ENCODE assay signal across 8 cellular contexts in genomic region chr7:32496052-32496813, GRCh38. TPM values are rescaled to one million over a fixed set of nuclear protein-coding genes. Genes with fewer than 3 reads are reported as not detected.
A peak's percentile ranks its signal among the peaks of the same experiment; 100 is the strongest.
DNase-seq lines count a peak whose midpoint lies in the region; ATAC-seq and TF ChIP-seq lines count a peak whose summit lies in the region.

No MANE protein-coding gene starts in this region.

- DNase-seq in activated CD4-positive, alpha-beta T cell treated with anti-CD3 and anti-CD28 coated beads for 36 hours = no peak
- no peak for DNase-seq in activated CD4-positive, alpha-beta T cell treated with anti-CD3 and anti-CD28 coated beads for 4 hours
- DNase-seq in NCI-H2171 treated with DMSO at 0.1 percent for 48 hours (lab: John Stamatoyannopoulos, UW) (peak; percentile 76), dermis blood vessel endothelial cell (peak; percentile 29), natural killer cell (no peak), hippocampal formation (lab: John Stamatoyannopoulos, UW) (no peak), NK-92 (lab: John Stamatoyannopoulos, UW; ENCODE audit: unreplicated experiment) (no peak)

- no peaks in the 10 kb centered on the region for H3K27me3 Mint-ChIP-seq in activated CD4-positive, alpha-beta T cell treated with anti-CD3 and anti-CD28 coated beads for 36 hours
- H3K27me3 Mint-ChIP-seq in natural killer cell (ENCODE audit: low read depth in 2 of 2) = no peaks in the 10 kb centered on the region

- H3K27ac Mint-ChIP-seq in activated CD4-positive, alpha-beta T cell treated with anti-CD3 and anti-CD28 coated beads for 36 hours = peak overlapping the region; percentile 96
- peak overlapping the region; percentile 86 to 95 for H3K27ac Mint-ChIP-seq in natural killer cell

- no peak for TF ChIP-seq CTCF in natural killer cell (IDR thresholded peaks at IDR 0.05)

- H3K36me3 Mint-ChIP-seq in activated CD4-positive, alpha-beta T cell treated with anti-CD3 and anti-CD28 coated beads for 36 hours (ENCODE audit: low read depth) = peaks cover 27% of the 10 kb centered on the region
- H3K36me3 Mint-ChIP-seq in natural killer cell = no peaks in the 10 kb centered on the region

- H3K4me1 Mint-ChIP-seq in activated CD4-positive, alpha-beta T cell treated with anti-CD3 and anti-CD28 coated beads for 36 hours = peaks cover 38% of the 10 kb centered on the region
- H3K4me1 Mint-ChIP-seq in natural killer cell = peaks cover 36 to 44% of the 10 kb centered on the region in 2 donors

- ATAC-seq in activated CD4-positive, alpha-beta T cell treated with anti-CD3 and anti-CD28 coated beads for 36 hours = no peak
- ATAC-seq in natural killer cell (no peak), GM19023 (IDR thresholded peaks at IDR 0.05; ENCODE audit: unreplicated experiment) (no peak)

- POLR2A ChIA-PET in activated CD4-positive, alpha-beta T cell treated with anti-CD3 and anti-CD28 coated beads for 36 hours (lab: Charles Lee) = interaction anchor here (0.6 kb wide), 1 partner anchor 563 kb away, joined by 10 read pairs; no protein-coding TSS in a partner anchor

- CTCF ChIA-PET in activated CD4-positive, alpha-beta T cell treated with anti-CD3 and anti-CD28 coated beads for 36 hours (lab: Charles Lee) = interaction anchor here (0.6 to 1.9 kb wide), 2 partner anchors 20 to 266 kb away, joined by 3 to 7 read pairs; no protein-coding TSS in a partner anchor

- no peaks in the 10 kb centered on the region for H3K9me3 Mint-ChIP-seq in activated CD4-positive, alpha-beta T cell treated with anti-CD3 and anti-CD28 coated beads for 36 hours (ENCODE audit: low read depth)
- no peaks in the 10 kb centered on the region for H3K9me3 Mint-ChIP-seq in natural killer cell

- H3K4me3 Mint-ChIP-seq in activated CD4-positive, alpha-beta T cell treated with anti-CD3 and anti-CD28 coated beads for 36 hours = peak overlapping the region; percentile 87
- peak overlapping the region; percentile 99 for H3K4me3 Mint-ChIP-seq in natural killer cell

- intact Hi-C loops in activated CD4-positive, alpha-beta T cell treated with anti-CD3 and anti-CD28 coated beads for 36 hours (cut with DNase I, micrococcal nuclease) = loop anchor here (5.0 to 10.0 kb wide), 5 partner anchors 66 to 1901 kb away; partner anchors contain the start of genes GARS1 (in 2 of the 2), KBTBD2 (in 1 of the 2) and MINDY4 (in 1 of the 2)
- intact Hi-C loops in natural killer cell (cut with micrococcal nuclease) = loop anchor here (5.0 kb wide), 1 partner anchor 396 kb away; the partner anchor contains the start of gene KBTBD2

RNA-seq across cellular contexts. Expression of gene AVL9, which starts 0.9 kb away (rescaled TPM):
- 10 to 100 TPM; 37.4 to 56.6 TPM for total RNA-seq in activated CD4-positive, alpha-beta T cell treated with anti-CD3 and anti-CD28 coated beads for 36 hours
- total RNA-seq in dermis blood vessel endothelial cell (49.0 and 81.9 TPM in 2 replicates), natural killer cell (10 to 100 TPM; 36.0 to 50.0 (median 43.8) TPM)

RNA-seq across cellular contexts. Expression of gene LSM5, which starts 6.1 kb away (rescaled TPM):
- total RNA-seq in activated CD4-positive, alpha-beta T cell treated with anti-CD3 and anti-CD28 coated beads for 36 hours = 100 to 1,000 TPM in 1 of 2 experiments, 10 to 100 TPM in 1; 75.6 to 135 TPM
- total RNA-seq in dermis blood vessel endothelial cell (22.0 and 30.2 TPM in 2 replicates), natural killer cell (10 to 100 TPM; 16.0 to 21.2 (median 21.1) TPM)

Comparison
In these comparisons a context has a peak if more than half of its experiments do, and no peak if none do; other contexts are left out.
1. DNase-seq: peak in NCI-H2171 treated with DMSO at 0.1 percent for 48 hours (single experiment) and dermis blood vessel endothelial cell (single experiment); none in activated CD4-positive, alpha-beta T cell treated with anti-CD3 and anti-CD28 coated beads for 36 hours (single experiment), activated CD4-positive, alpha-beta T cell treated with anti-CD3 and anti-CD28 coated beads for 4 hours (0 of 2), natural killer cell (single experiment), hippocampal formation (0 of 2) and NK-92 (single experiment).